In the genomic region with DNA sequence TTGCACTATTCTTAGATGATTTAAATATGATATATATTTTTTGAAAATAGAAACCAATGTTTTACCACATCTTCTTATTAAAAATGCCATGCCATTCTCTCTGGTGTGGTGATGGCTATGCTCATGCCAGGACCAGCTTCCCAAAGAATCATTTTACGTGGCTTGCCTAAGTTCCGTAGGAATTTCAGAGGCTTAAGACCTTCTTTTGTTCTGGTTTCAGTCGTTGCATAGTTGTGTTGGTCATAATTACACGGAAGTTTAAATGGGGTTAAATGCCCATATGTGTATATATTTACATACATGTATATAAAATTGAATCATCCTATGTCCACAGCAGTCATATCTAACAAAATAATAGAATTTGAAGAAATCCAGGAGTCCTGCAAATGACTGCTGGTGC, we compare ENCODE assay signal across 9 cellular contexts.
"Had no signal": no experiment of that assay in that cellular context is flagged by ENCODE, and none has a peak within 500 bp of the region (broad histone marks: within the 10 kb centered on the region; RNA-seq: fewer than 3 reads in every experiment).

No MANE protein-coding gene starts in this region.

- H3K4me2 ChIP-seq: GM23338 had no signal

- H3K4me1 Mint-ChIP-seq: GM23338, H9 had no signal

- H3K9me3 Mint-ChIP-seq: H9 had no signal

- H3K4me3 Mint-ChIP-seq: GM23338, H9, HFFc6 had no signal

- H3K27ac ChIP-seq: GM23248 had no signal

- H2AFZ ChIP-seq: GM23248, GM23338 had no signal

- H3K9me3 ChIP-seq: HAP-1 had no signal

- ATAC-seq: GM23338, HCT116 had no signal

- H3K27ac Mint-ChIP-seq: GM23338, H9, HFFc6 had no signal

- H3K4me1 ChIP-seq: HAP-1 had no signal

- DNase-seq: GM23248, GOT3, H7, H9, HCEC 1CT, HFFc6 had no signal

- H3K9ac ChIP-seq: GM23248 had no signal

- H3K4me3 ChIP-seq: GM23248, GM23338, HAP-1 had no signal

- H3K36me3 ChIP-seq: HAP-1 had no signal
